Comparison of ENCODE assay signal across 28 cellular contexts in the genomic region with DNA sequence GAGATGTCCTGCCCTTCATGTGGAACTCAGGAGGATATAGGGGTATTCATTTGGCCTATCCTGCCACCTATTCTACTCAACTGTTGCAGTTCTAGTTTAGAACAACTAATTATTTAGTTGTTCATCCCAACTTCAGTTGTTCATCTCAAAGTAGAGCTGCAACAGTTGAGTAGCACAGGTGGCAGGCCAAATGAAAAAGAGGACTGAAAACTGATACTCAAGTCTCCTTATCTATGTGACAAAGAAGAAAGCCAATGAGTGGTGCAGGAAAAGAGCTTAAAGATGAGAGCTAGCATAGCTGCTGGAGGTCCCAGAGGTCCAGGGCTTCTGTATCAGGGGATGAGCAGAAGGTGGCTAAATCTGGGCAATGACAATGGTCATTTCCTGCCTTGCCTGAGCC.
DNase-seq lines count a peak whose midpoint lies in the region; ATAC-seq, FAIRE-seq and TF ChIP-seq lines count a peak whose summit lies in the region.
"Had no signal": no experiment of that assay in that cellular context is flagged by ENCODE, and none has a peak within 500 bp of the region (broad histone marks: within the 10 kb centered on the region; RNA-seq: fewer than 3 reads in every experiment).

No MANE protein-coding gene starts in this region.

- H3K4ac ChIP-seq in IMR-90 (ENCODE audit: low read depth, low read length) (no peak overlapping the region), H1 (replicated peaks; ENCODE audit: insufficient read length, low read depth, low read length) (no peak overlapping the region)

- H4K91ac ChIP-seq in IMR-90 (ENCODE audit: insufficient read depth, low read depth, low read length) (peak overlapping the region; percentile 5; the same call in 1 of the 2 replicates), H1 (replicated peaks; ENCODE audit: insufficient read length, low read length) (no peak overlapping the region)

- H3K18ac ChIP-seq in IMR-90 (ENCODE audit: low read depth, low read length) (no peak overlapping the region), H1 (ENCODE audit: extremely low read depth, low read length) (no peak overlapping the region)

- no peaks in the 10 kb centered on the region for H3K36me3 Mint-ChIP-seq in stimulated activated effector memory CD8-positive, alpha-beta T cell treated with anti-CD3 and anti-CD28 coated beads, Interleukin-12 subunit alpha, Interleukin-12 subunit beta, amount 100 ng/mL, for 72 hours
- H3K36me3 Mint-ChIP-seq: CD14-positive monocyte; CD4-positive, alpha-beta memory T cell; CD4-positive, CD25-positive, alpha-beta regulatory T cell; CD8-positive, alpha-beta memory T cell had no signal

- TF ChIP-seq EP300 in H1 (IDR thresholded peaks at IDR 0.05; ENCODE audit: borderline replicate concordance in 1 of 2, low read depth in 2 of 2, low read length in 2 of 2) = no peak

- no peaks in the 10 kb centered on the region; the same call in 1 of the 2 replicates for H3K23me2 ChIP-seq in H1 (ENCODE audit: low read depth, low read length)

- peaks cover 5% of the 10 kb centered on the region for H3K9me3 Mint-ChIP-seq in stimulated activated effector memory CD8-positive, alpha-beta T cell treated with anti-CD3 and anti-CD28 coated beads, Interleukin-12 subunit alpha, Interleukin-12 subunit beta, amount 100 ng/mL, for 72 hours
- H3K9me3 Mint-ChIP-seq: CD4-positive, alpha-beta memory T cell had no signal

- dilution Hi-C loops in IMR-90 (cut with HindIII; ENCODE audit: low sequenced_read_pairs, unreplicated experiment) = no loop called here

- peak overlapping the region; percentile 19 for H2AK9ac ChIP-seq in IMR-90 (replicated peaks; ENCODE audit: low read depth, low read length, poor library complexity)

- H3K14ac ChIP-seq in IMR-90 (replicated peaks; ENCODE audit: low read depth, low read length) (no peak overlapping the region), H1 (ENCODE audit: insufficient read length) (no peak overlapping the region)

- H3K79me1 ChIP-seq in IMR-90 (ENCODE audit: low read depth in 1 of 2, low read length in 2 of 2) = no peaks in the 10 kb centered on the region
- no peaks in the 10 kb centered on the region for H3K79me1 ChIP-seq in H1 (ENCODE audit: low read depth, low read length)

- H3K4me3 Mint-ChIP-seq in stimulated activated effector memory CD8-positive, alpha-beta T cell treated with anti-CD3 and anti-CD28 coated beads, Interleukin-12 subunit alpha, Interleukin-12 subunit beta, amount 100 ng/mL, for 72 hours = no peak overlapping the region
- H3K4me3 Mint-ChIP-seq: CD14-positive monocyte; CD4-positive, alpha-beta memory T cell; CD4-positive, CD25-positive, alpha-beta regulatory T cell; CD8-positive, alpha-beta memory T cell had no signal

- BruUV-seq in IMR-90 (replicated peaks; lab: Mats Ljungman, UMichigan) = no TSS peak

- H3K23ac ChIP-seq in IMR-90 (ENCODE audit: low read depth, low read length) = no peak overlapping the region
- no peak overlapping the region for H3K23ac ChIP-seq in H1 (ENCODE audit: insufficient read length)

- H3K9ac ChIP-seq in IMR-90 (ENCODE audit: low read depth, low read length) (no peak overlapping the region), H1 (replicated peaks in 1 of 4; ENCODE audit: extremely low read depth in 1 of 4, low read depth in 3 of 4, low read length in 3 of 4) (no peak overlapping the region)
- H3K9ac ChIP-seq: BLaER1 had no signal

- H3K4me3 ChIP-seq in HEK293 (ENCODE audit: low read depth, low read length) (no peak overlapping the region), IMR-90 (ENCODE audit: insufficient read depth, low read depth, low read length) (no peak overlapping the region), H1 (ENCODE audit: extremely low read depth in 1 of 4, insufficient read depth in 2 of 4, low read depth in 3 of 4, low read length in 4 of 4) (no peak overlapping the region)
- H3K4me3 ChIP-seq: BLaER1, GM12878 had no signal

- H2BK12ac ChIP-seq in H1 (ENCODE audit: low read depth, low read length) = no peak overlapping the region

- no peak overlapping the region for H3K4me2 ChIP-seq in IMR-90 (ENCODE audit: low read depth, low read length)
- no peak overlapping the region for H3K4me2 ChIP-seq in H1 (ENCODE audit: insufficient read depth in 1 of 2, low read depth in 2 of 2, low read length in 2 of 2)
- H3K4me2 ChIP-seq: BLaER1 had no signal

- ATAC-seq in IMR-90 (ENCODE audit: low read depth) (no peak), HG02588 (IDR thresholded peaks at IDR 0.05; ENCODE audit: unreplicated experiment) (no peak), HG02678 (IDR thresholded peaks at IDR 0.05; ENCODE audit: unreplicated experiment) (no peak)
- ATAC-seq in stimulated activated effector memory CD8-positive, alpha-beta T cell treated with anti-CD3 and anti-CD28 coated beads, Interleukin-12 subunit alpha, Interleukin-12 subunit beta, amount 100 ng/mL, for 72 hours = peak; percentile 28
- ATAC-seq: GM12878 had no signal

- no peak overlapping the region for H3K27ac Mint-ChIP-seq in stimulated activated effector memory CD8-positive, alpha-beta T cell treated with anti-CD3 and anti-CD28 coated beads, Interleukin-12 subunit alpha, Interleukin-12 subunit beta, amount 100 ng/mL, for 72 hours
- H3K27ac Mint-ChIP-seq: CD4-positive, alpha-beta memory T cell; CD4-positive, CD25-positive, alpha-beta regulatory T cell; CD8-positive, alpha-beta memory T cell had no signal

- H3K79me2 ChIP-seq in H1 (ENCODE audit: control insufficient read depth in 1 of 2, insufficient read depth in 2 of 2, low read length in 2 of 2) = no peaks in the 10 kb centered on the region

- H4K5ac ChIP-seq in IMR-90 (ENCODE audit: low read depth, low read length) (no peak overlapping the region), H1 (ENCODE audit: insufficient read length, low read depth, low read length) (no peak overlapping the region)

- H3K4me1 Mint-ChIP-seq in stimulated activated effector memory CD8-positive, alpha-beta T cell treated with anti-CD3 and anti-CD28 coated beads, Interleukin-12 subunit alpha, Interleukin-12 subunit beta, amount 100 ng/mL, for 72 hours = no peaks in the 10 kb centered on the region
- H3K4me1 Mint-ChIP-seq: CD14-positive monocyte; CD4-positive, alpha-beta memory T cell; CD4-positive, CD25-positive, alpha-beta regulatory T cell; CD8-positive, alpha-beta memory T cell had no signal

- H3K9me1 ChIP-seq in IMR-90 (ENCODE audit: insufficient read depth, low read length) = 0 out of 2 replicates have a peak, but pooled peaks cover 3% of the 10 kb centered on the region

- H2BK20ac ChIP-seq in IMR-90 (ENCODE audit: low read depth, low read length) = peak overlapping the region; percentile 10; the same call in 1 of the 2 replicates
- H2BK20ac ChIP-seq in H1 (ENCODE audit: low read length) = no peak overlapping the region

- H2BK5ac ChIP-seq in IMR-90 (ENCODE audit: low read depth, low read length, poor library complexity, severe bottlenecking) (no peak overlapping the region), H1 (ENCODE audit: low read depth, low read length) (no peak overlapping the region)

- no peak for TF ChIP-seq CTCF in HEK293 (tag by site-specific recombination; IDR thresholded peaks at IDR 0.05)
- no peak for TF ChIP-seq CTCF in IMR-90 (conservative IDR thresholded peaks at IDR 0.05; ENCODE audit: low read depth, low read length)
- no peak for TF ChIP-seq CTCF in H1 (IDR thresholded peaks at IDR 0.05; ENCODE audit: control extremely low read depth in 1 of 3, insufficient read depth in 1 of 3, low read depth in 1 of 3, low read length in 3 of 3)

- no peaks in the 10 kb centered on the region for H3K4me1 ChIP-seq in HEK293 (ENCODE audit: control insufficient read depth, insufficient read depth, low read length)
- H3K4me1 ChIP-seq in IMR-90 (ENCODE audit: control insufficient read depth, insufficient read depth, low read length) = peaks cover 5% of the 10 kb centered on the region
- H3K4me1 ChIP-seq in H1 (replicated peaks in 1 of 4; ENCODE audit: control insufficient read depth in 3 of 4, insufficient read depth in 4 of 4, low read length in 3 of 4) = no peaks in the 10 kb centered on the region
- H3K4me1 ChIP-seq: BE2C, BLaER1 had no signal

- no peak for DNase-seq in IMR-90
- no peak for DNase-seq in H1 (ENCODE audit: low read depth in 1 of 2, low spot score in 2 of 2)
- DNase-seq in stimulated activated effector memory CD8-positive, alpha-beta T cell treated with anti-CD3 and anti-CD28 coated beads, Interleukin-12 subunit alpha, Interleukin-12 subunit beta, amount 100 ng/mL, for 72 hours (ENCODE audit: low spot score in 2 of 2) = no peak
- DNase-seq in NCI-H69 (lab: John Stamatoyannopoulos, UW) = no peak
- DNase-seq: 8988T; ACHN; BE2C; C1 segment of cervical spinal cord; CD4-positive, alpha-beta memory T cell; CD4-positive, CD25-positive, alpha-beta regulatory T cell; CD8-positive, alpha-beta memory T cell; COR-L47; DMS 273 treated with DMSO at 0.1 percent for 48 hours; DMS153; DMS53; DMS79; DND-41; EL; GDM1 had no signal

- no peak overlapping the region for H2BK120ac ChIP-seq in IMR-90 (ENCODE audit: low read depth, low read length)
- H2BK120ac ChIP-seq in H1 (replicated peaks; ENCODE audit: low read depth, low read length) = no peak overlapping the region

- TF ChIP-seq POLR2A in IMR-90 (IDR thresholded peaks at IDR 0.05; ENCODE audit: low read depth, low read length) (no peak), H1 (IDR thresholded peaks at IDR 0.05; ENCODE audit: control extremely low read depth in 1 of 2, low read depth in 2 of 2, low read length in 2 of 2) (no peak)

- no peaks in the 10 kb centered on the region for H3K9me3 ChIP-seq in HEK293 (ENCODE audit: control insufficient read depth, insufficient read depth, low read depth, low read length)
- H3K9me3 ChIP-seq in IMR-90 (ENCODE audit: control insufficient read depth, insufficient read depth, low read length) = no peaks in the 10 kb centered on the region
- no peaks in the 10 kb centered on the region for H3K9me3 ChIP-seq in H1 (ENCODE audit: insufficient read depth in 2 of 2, low read depth in 1 of 2, low read length in 1 of 2)
- H3K9me3 ChIP-seq: BE2C, BLaER1 had no signal

- no peak for FAIRE-seq in H1 (lab: Jason Lieb, UNC)
- FAIRE-seq: A204.1, GM12878, GM12892, GM18507 had no signal

- H2AFZ ChIP-seq in IMR-90 (replicated peaks; ENCODE audit: low read length, poor library complexity) (peak overlapping the region; percentile 12), H1 (ENCODE audit: low read length) (peak overlapping the region; percentile 21; the same call in 1 of the 2 replicates)

- H3K27ac ChIP-seq in HEK293 (ENCODE audit: extremely low read depth, low read depth, low read length) = no peak overlapping the region
- no peak overlapping the region for H3K27ac ChIP-seq in IMR-90 (ENCODE audit: insufficient read depth, low read length)
- no peak overlapping the region for H3K27ac ChIP-seq in H1 (ENCODE audit: low read depth, low read length)
- H3K27ac ChIP-seq: BLaER1 had no signal

- peak overlapping the region; percentile 5; the same call in 1 of the 2 replicates for H2AK5ac ChIP-seq in IMR-90 (ENCODE audit: low read depth, low read length)
- no peak overlapping the region for H2AK5ac ChIP-seq in H1 (ENCODE audit: low read depth, low read length)

- no peaks in the 10 kb centered on the region for H3K36me3 ChIP-seq in HEK293 (ENCODE audit: control insufficient read depth in 2 of 2, insufficient read depth in 1 of 2, low read length in 2 of 2)
- H3K36me3 ChIP-seq in IMR-90 (ENCODE audit: control insufficient read depth, insufficient read depth, low read length) = no peaks in the 10 kb centered on the region
- H3K36me3 ChIP-seq in H1 (ENCODE audit: control insufficient read depth in 2 of 4, insufficient read depth in 4 of 4, low read length in 3 of 4) = no peaks in the 10 kb centered on the region
- H3K36me3 ChIP-seq: BE2C, BLaER1 had no signal

- TF ChIP-seq RAD21 in IMR-90 (IDR thresholded peaks at IDR 0.05; ENCODE audit: low read length) = no peak
- TF ChIP-seq RAD21 in H1 (IDR thresholded peaks at IDR 0.05 in 1 of 2, conservative IDR thresholded peaks at IDR 0.05 in 1 of 2; ENCODE audit: low read depth in 2 of 2, low read length in 2 of 2) = no peak

- in situ Hi-C loops in IMR-90 (cut with MboI; ENCODE audit: low sequenced_read_pairs) = no loop called here

- intact Hi-C loops in IMR-90 (cut with micrococcal nuclease) = loop anchor here (5.0 kb wide), 1 partner anchor 147 kb away; the partner anchor contains the start of gene KITLG

- no peaks in the 10 kb centered on the region for H4K20me1 ChIP-seq in IMR-90 (ENCODE audit: insufficient read depth, low read length)
- H4K20me1 ChIP-seq in H1 (replicated peaks in 1 of 2; ENCODE audit: control insufficient read depth in 1 of 2, insufficient read depth in 2 of 2, low read length in 2 of 2) = no peaks in the 10 kb centered on the region
- H4K20me1 ChIP-seq: BLaER1 had no signal

- CTCF ChIA-PET in HEK293 (lab: Yijun Ruan, JAX) (no interaction called here), IMR-90 (lab: Yijun Ruan, JAX) (interaction anchor here (1.6 kb wide), 1 partner anchor 20 kb away, joined by 3 read pairs; no protein-coding TSS in a partner anchor), H1 (lab: Charles Lee; ENCODE audit: partially characterized antibody) (interaction anchor here (0.7 kb wide), 1 partner anchor 265 kb away, joined by 3 read pairs; no protein-coding TSS in a partner anchor)

- H2BK15ac ChIP-seq in IMR-90 (ENCODE audit: low read depth, low read length) (no peak overlapping the region), H1 (ENCODE audit: low read length) (no peak overlapping the region)

- no peak overlapping the region for H4K8ac ChIP-seq in IMR-90 (ENCODE audit: low read depth in 2 of 2, low read length in 2 of 2)
- no peak overlapping the region for H4K8ac ChIP-seq in H1 (ENCODE audit: extremely low read depth, insufficient read depth, low read length)

- H3K56ac ChIP-seq in IMR-90 (ENCODE audit: extremely low read depth, insufficient read depth, low read length) (no peak overlapping the region), H1 (replicated peaks; ENCODE audit: insufficient read length, low read depth, low read length) (no peak overlapping the region)

- H3K27me3 ChIP-seq in IMR-90 (ENCODE audit: control insufficient read depth, insufficient read depth, low read length) (no peaks in the 10 kb centered on the region), H1 (replicated peaks in 1 of 4; ENCODE audit: control insufficient read depth in 3 of 4, extremely low read depth in 1 of 4, insufficient read depth in 3 of 4, low read length in 3 of 4) (no peaks in the 10 kb centered on the region)
- H3K27me3 ChIP-seq: BE2C, BLaER1 had no signal

- POLR2A ChIA-PET in HEK293 (lab: Yijun Ruan, JAX) (no interaction called here), IMR-90 (lab: Charles Lee; ENCODE audit: unreplicated experiment) (no interaction called here), H1 (lab: Charles Lee; ENCODE audit: partially characterized antibody) (no interaction called here)
